In genomic region chr11:119107538-119108150, GRCh38 we compare ENCODE assay signal across 7 cellular contexts. TPM values are rescaled to one million over a fixed set of nuclear protein-coding genes. Genes with fewer than 3 reads are reported as not detected.
DNase-seq lines count a peak whose midpoint lies in the region; ATAC-seq, FAIRE-seq and TF ChIP-seq lines count a peak whose summit lies in the region.

No MANE protein-coding gene starts in this region.

- BruUV-seq in Panc1 (replicated peaks; lab: Mats Ljungman, UMichigan), result no TSS peak
- BruUV-seq in endothelial cell of umbilical vein (replicated peaks; lab: Mats Ljungman, UMichigan), result no TSS peak

- H3K27me3 ChIP-seq in Panc1 (ENCODE audit: control insufficient read depth, insufficient read depth, low read length) (no peaks in the 10 kb centered on the region), endothelial cell of umbilical vein (ENCODE audit: control insufficient read depth in 2 of 2, insufficient read depth in 2 of 2, low read length in 2 of 2) (no peaks in the 10 kb centered on the region)

- H3K4me3 Mint-ChIP-seq in nephron, result peak overlapping the region; percentile 89 to 91 (median 89)

- peak; percentile 28 for DNase-seq in HEK293T (ENCODE audit: extremely low spot score)
- DNase-seq in Panc1 (ENCODE audit: low read depth, low spot score), result no peak
- no peak for DNase-seq in endothelial cell of umbilical vein (ENCODE audit: low read depth, low spot score)
- DNase-seq in urothelium cell line (ENCODE audit: low spot score), result no peak
- DNase-seq in NCI-H2107 treated with DMSO at 0.1 percent for 48 hours (lab: John Stamatoyannopoulos, UW; ENCODE audit: unreplicated experiment), result no peak

- H3K4me3 ChIP-seq in Panc1 (ENCODE audit: low read depth in 2 of 2, low read length in 2 of 2) (peak overlapping the region; percentile 75 to 92), endothelial cell of umbilical vein (replicated peaks in 1 of 3; ENCODE audit: insufficient read depth in 1 of 3, low read depth in 1 of 3, low read length in 3 of 3) (peak overlapping the region; percentile 46 to 72 (median 63))

- TF ChIP-seq POLR2A in endothelial cell of umbilical vein (IDR thresholded peaks at IDR 0.05; ENCODE audit: low read depth, low read length), result no peak

- FAIRE-seq in endothelial cell of umbilical vein (lab: Jason Lieb, UNC) (no peak), urothelium cell line (lab: Jason Lieb, UNC) (no peak)

- H3K79me2 ChIP-seq in endothelial cell of umbilical vein (ENCODE audit: control insufficient read depth, insufficient read depth, low read length), result no peaks in the 10 kb centered on the region

- peak overlapping the region; percentile 40 to 56 (median 49) for H3K27ac Mint-ChIP-seq in nephron

- H3K9me1 ChIP-seq in endothelial cell of umbilical vein (replicated peaks; ENCODE audit: control insufficient read depth, extremely low read depth, insufficient read depth, low read length), result no peaks in the 10 kb centered on the region

- H2AFZ ChIP-seq in endothelial cell of umbilical vein (ENCODE audit: low read depth, low read length), result peak overlapping the region; percentile 83

- in situ Hi-C loops in Panc1 (cut with HindIII; ENCODE audit: low pct_unique_long_range_greater_than_20kb, low sequenced_read_pairs), result no loop called here

- ATAC-seq in GM18511 (IDR thresholded peaks at IDR 0.05; ENCODE audit: unreplicated experiment), result peak; percentile 21
- peak; percentile 54 for ATAC-seq in Panc1

- H3K36me3 ChIP-seq in Panc1 (ENCODE audit: control insufficient read depth, insufficient read depth, low read length) (no peaks in the 10 kb centered on the region), endothelial cell of umbilical vein (ENCODE audit: control insufficient read depth in 2 of 2, extremely low read depth in 1 of 2, insufficient read depth in 2 of 2, low read length in 2 of 2) (peaks cover 2 to 14% of the 10 kb centered on the region in 2 experiments)

- no peak for TF ChIP-seq CTCF in Panc1 (IDR thresholded peaks at IDR 0.05)
- no peak for TF ChIP-seq CTCF in endothelial cell of umbilical vein (IDR thresholded peaks at IDR 0.05; ENCODE audit: extremely low read depth in 1 of 2, insufficient read depth in 1 of 2, low read depth in 1 of 2, low read length in 2 of 2)
- TF ChIP-seq CTCF in nephron (IDR thresholded peaks at IDR 0.05; ENCODE audit: unreplicated experiment in 3 of 3), result no peak

- H3K27ac ChIP-seq in Panc1 (ENCODE audit: low read length) (peak overlapping the region; percentile 49), endothelial cell of umbilical vein (ENCODE audit: insufficient read depth, low read depth, low read length) (no peak overlapping the region)

- no peaks in the 10 kb centered on the region for H3K9me3 ChIP-seq in Panc1 (ENCODE audit: control insufficient read depth, insufficient read depth, low read depth, low read length)
- H3K9me3 ChIP-seq in endothelial cell of umbilical vein (replicated peaks; ENCODE audit: control insufficient read depth, insufficient read depth, low read length), result no peaks in the 10 kb centered on the region

- dilution Hi-C loops in endothelial cell of umbilical vein (cut with MboI; ENCODE audit: extremely low pct_ligation_motif_present, low sequenced_read_pairs), result no loop called here

- intact Hi-C loops in Panc1 (cut with micrococcal nuclease; ENCODE audit: unreplicated experiment) (no loop called here), endothelial cell of umbilical vein (cut with micrococcal nuclease) (loop anchor here (1.0 kb wide), 2 partner anchors 12 to 14 kb away; partner anchors contain the start of gene HINFP)

- H4K20me1 ChIP-seq in endothelial cell of umbilical vein (replicated peaks; ENCODE audit: control insufficient read depth, extremely low read depth, insufficient read depth, low read length), result no peaks in the 10 kb centered on the region

- POLR2A ChIA-PET in HEK293T (lab: Yijun Ruan, JAX) (interaction anchor here (0.8 to 7.0 kb wide), 15 partner anchors 9 to 343 kb away, joined by 3 to 67 read pairs (median 7); partner anchors contain the start of genes CBL, HINFP, HMBS and HYOU1), Panc1 (lab: Charles Lee) (interaction anchor here (0.6 to 0.9 kb wide), 2 partner anchors 13 to 274 kb away, joined by 3 to 13 read pairs; partner anchors contain the start of gene USP2), endothelial cell of umbilical vein (lab: Charles Lee) (interaction anchor here (1.3 to 1.5 kb wide), 2 partner anchors 13 to 14 kb away, joined by 4 to 10 read pairs; partner anchors contain the start of gene HINFP)

- peak overlapping the region; percentile 51 for H3K4me2 ChIP-seq in endothelial cell of umbilical vein (ENCODE audit: insufficient read depth, low read length)

- H3K4me1 ChIP-seq in Panc1 (ENCODE audit: control insufficient read depth, insufficient read depth, low read length) (peaks cover 27% of the 10 kb centered on the region), endothelial cell of umbilical vein (ENCODE audit: control insufficient read depth, extremely low read depth, insufficient read depth, low read length) (peaks cover 16% of the 10 kb centered on the region)

- peaks cover 49% of the 10 kb centered on the region for H3K4me1 Mint-ChIP-seq in nephron

- H3K9me3 Mint-ChIP-seq in nephron, result no peaks in the 10 kb centered on the region

- peak overlapping the region; percentile 39 for H3K9ac ChIP-seq in endothelial cell of umbilical vein (replicated peaks; ENCODE audit: extremely low read depth, insufficient read depth, low read length)

- CTCF ChIA-PET in HEK293T (lab: Yijun Ruan, JAX), result interaction anchor here (1.1 kb wide), 1 partner anchor 61 kb away, joined by 5 read pairs; the partner anchor contains the start of gene NLRX1
- CTCF ChIA-PET in Panc1 (lab: Charles Lee), result no interaction called here
- CTCF ChIA-PET in endothelial cell of umbilical vein (lab: Charles Lee), result interaction anchor here (1.1 to 1.6 kb wide), 6 partner anchors 10 to 89 kb away, joined by 3 to 8 read pairs (median 4); partner anchors contain the start of gene HINFP

- H3K27me3 Mint-ChIP-seq in nephron (ENCODE audit: low read depth), result no peaks in the 10 kb centered on the region

- H3K36me3 Mint-ChIP-seq in nephron (ENCODE audit: low read depth), result peaks cover 12% of the 10 kb centered on the region

RNA-seq across cellular contexts. Expression of gene C2CD2L, which starts 0.5 kb away (rescaled TPM):
- total RNA-seq in Panc1 (2021; ENCODE audit: unreplicated experiment) (10.1 TPM), endothelial cell of umbilical vein (10.4 and 10.5 TPM in 2 replicates)
- 11.3 TPM for polyA plus RNA-seq in Panc1 (2012; ENCODE audit: insufficient read length)
- polyA plus RNA-seq in endothelial cell of umbilical vein, result 9.1 and 10.2 TPM in 2 replicates
- polyA plus RNA-seq in endothelial cell of umbilical vein (2011; cell fraction: cytosol; rRNA removed), result 5.2 and 7.3 TPM in 2 replicates
- 14.9 and 16.1 TPM in 2 replicates for polyA plus RNA-seq in endothelial cell of umbilical vein (2011; cell fraction: nucleus; rRNA removed)
- 6.6 and 7.6 TPM in 2 replicates for polyA plus RNA-seq in endothelial cell of umbilical vein (2012)
- polyA minus RNA-seq in endothelial cell of umbilical vein, result 16.0 and 17.0 TPM in 2 replicates
- 6.7 TPM for polyA minus RNA-seq in endothelial cell of umbilical vein (2011; cell fraction: cytosol; rRNA and poly(A)+ RNA removed)
- polyA minus RNA-seq in endothelial cell of umbilical vein (2011; cell fraction: nucleus; rRNA and poly(A)+ RNA removed), result 9.4 and 14.3 TPM in 2 replicates

RNA-seq across cellular contexts. Expression of gene DPAGT1, which starts 6.0 kb away (rescaled TPM):
- total RNA-seq in Panc1 (2021; ENCODE audit: unreplicated experiment) (72.1 TPM), endothelial cell of umbilical vein (48.4 and 62.0 TPM in 2 replicates)
- polyA plus RNA-seq in Panc1 (2012; ENCODE audit: insufficient read length), result 63.4 TPM
- polyA plus RNA-seq in endothelial cell of umbilical vein, result 203 and 212 TPM in 2 replicates
- 61.5 and 62.3 TPM in 2 replicates for polyA plus RNA-seq in endothelial cell of umbilical vein (2011; cell fraction: cytosol; rRNA removed)
- 193 and 217 TPM in 2 replicates for polyA plus RNA-seq in endothelial cell of umbilical vein (2011; cell fraction: nucleus; rRNA removed)
- 48.5 and 55.0 TPM in 2 replicates for polyA plus RNA-seq in endothelial cell of umbilical vein (2012)
- polyA minus RNA-seq in endothelial cell of umbilical vein, result 139 and 143 TPM in 2 replicates
- 26.4 TPM for polyA minus RNA-seq in endothelial cell of umbilical vein (2011; cell fraction: cytosol; rRNA and poly(A)+ RNA removed)
- 47.7 and 59.0 TPM in 2 replicates for polyA minus RNA-seq in endothelial cell of umbilical vein (2011; cell fraction: nucleus; rRNA and poly(A)+ RNA removed)

RNA-seq across cellular contexts. Expression of gene HINFP, which starts 13.7 kb away (rescaled TPM):
- total RNA-seq in Panc1 (2021; ENCODE audit: unreplicated experiment), result 52.7 TPM
- polyA plus RNA-seq in Panc1 (2012; ENCODE audit: insufficient read length), result 34.0 TPM
- total RNA-seq in endothelial cell of umbilical vein, result 32.6 and 33.4 TPM in 2 replicates
- polyA plus RNA-seq in endothelial cell of umbilical vein, result 30.8 and 34.6 TPM in 2 replicates
- 21.0 and 21.9 TPM in 2 replicates for polyA plus RNA-seq in endothelial cell of umbilical vein (2011; cell fraction: cytosol; rRNA removed)
- 102 and 113 TPM in 2 replicates for polyA plus RNA-seq in endothelial cell of umbilical vein (2011; cell fraction: nucleus; rRNA removed)
- 11.6 and 15.8 TPM in 2 replicates for polyA plus RNA-seq in endothelial cell of umbilical vein (2012)
- 39.0 and 42.6 TPM in 2 replicates for polyA minus RNA-seq in endothelial cell of umbilical vein
- 13.6 TPM for polyA minus RNA-seq in endothelial cell of umbilical vein (2011; cell fraction: cytosol; rRNA and poly(A)+ RNA removed)
- 33.2 and 47.0 TPM in 2 replicates for polyA minus RNA-seq in endothelial cell of umbilical vein (2011; cell fraction: nucleus; rRNA and poly(A)+ RNA removed)

RNA-seq across cellular contexts. Expression of gene HMBS, which starts 23.0 kb away (rescaled TPM):
- total RNA-seq in Panc1 (2021; ENCODE audit: unreplicated experiment) (61.6 TPM), endothelial cell of umbilical vein (13.5 and 16.1 TPM in 2 replicates)
- polyA plus RNA-seq in Panc1 (2012; ENCODE audit: insufficient read length), result 55.6 TPM
- 23.9 and 24.8 TPM in 2 replicates for polyA plus RNA-seq in endothelial cell of umbilical vein
- 26.5 and 26.8 TPM in 2 replicates for polyA plus RNA-seq in endothelial cell of umbilical vein (2011; cell fraction: cytosol; rRNA removed)
- polyA plus RNA-seq in endothelial cell of umbilical vein (2011; cell fraction: nucleus; rRNA removed), result 32.3 and 32.4 TPM in 2 replicates
- polyA plus RNA-seq in endothelial cell of umbilical vein (2012), result 19.0 and 21.7 TPM in 2 replicates
- polyA minus RNA-seq in endothelial cell of umbilical vein, result 17.8 and 18.6 TPM in 2 replicates
- polyA minus RNA-seq in endothelial cell of umbilical vein (2011; cell fraction: cytosol; rRNA and poly(A)+ RNA removed), result 31.5 TPM
- polyA minus RNA-seq in endothelial cell of umbilical vein (2011; cell fraction: nucleus; rRNA and poly(A)+ RNA removed), result 7.9 and 8.6 TPM in 2 replicates

RNA-seq across cellular contexts. Expression of gene VPS11, which starts 40.0 kb away (rescaled TPM):
- 28.2 TPM for total RNA-seq in Panc1 (2021; ENCODE audit: unreplicated experiment)
- 28.5 TPM for polyA plus RNA-seq in Panc1 (2012; ENCODE audit: insufficient read length)
- 27.0 and 31.0 TPM in 2 replicates for total RNA-seq in endothelial cell of umbilical vein
- 25.4 and 26.4 TPM in 2 replicates for polyA plus RNA-seq in endothelial cell of umbilical vein
- polyA plus RNA-seq in endothelial cell of umbilical vein (2011; cell fraction: cytosol; rRNA removed), result 20.2 and 20.7 TPM in 2 replicates
- 55.8 and 72.8 TPM in 2 replicates for polyA plus RNA-seq in endothelial cell of umbilical vein (2011; cell fraction: nucleus; rRNA removed)
- 31.0 and 34.4 TPM in 2 replicates for polyA plus RNA-seq in endothelial cell of umbilical vein (2012)
- 30.4 and 39.4 TPM in 2 replicates for polyA minus RNA-seq in endothelial cell of umbilical vein
- polyA minus RNA-seq in endothelial cell of umbilical vein (2011; cell fraction: cytosol; rRNA and poly(A)+ RNA removed), result 10.0 TPM
- polyA minus RNA-seq in endothelial cell of umbilical vein (2011; cell fraction: nucleus; rRNA and poly(A)+ RNA removed), result 28.3 and 30.2 TPM in 2 replicates
